ENCODE assay signal across 1 cellular context in genomic region chr17:74123866-74124265, GRCh38.
TF ChIP-seq lines count a peak whose summit lies in the region.

No MANE protein-coding gene starts in this region.

TF ChIP-seq in H1, 55 proteins besides CTCF, POLR2A, EP300 and RAD21 (continued from another document):
- TF ChIP-seq TBP (IDR thresholded peaks at IDR 0.05; ENCODE audit: low read depth, low read length) (no peak), RFX5 (IDR thresholded peaks at IDR 0.05; ENCODE audit: borderline replicate concordance, low read depth, low read length) (no peak), POU5F1 (IDR thresholded peaks at IDR 0.05; ENCODE audit: low read depth, low read length) (no peak), PHF8 (conservative IDR thresholded peaks at IDR 0.05; ENCODE audit: low read depth, low read length) (no peak), SUZ12 (IDR thresholded peaks at IDR 0.05; ENCODE audit: low read length) (no peak), BRCA1 (IDR thresholded peaks at IDR 0.05; ENCODE audit: low read depth, low read length) (no peak), CBX8 (IDR thresholded peaks at IDR 0.05; ENCODE audit: borderline replicate concordance, low read depth, low read length) (no peak), GABPA (IDR thresholded peaks at IDR 0.05; ENCODE audit: borderline replicate concordance, insufficient read depth, low read length) (no peak), POLR2AphosphoS5 (IDR thresholded peaks at IDR 0.05; ENCODE audit: low read depth, low read length) (no peak), USF2 (IDR thresholded peaks at IDR 0.05; ENCODE audit: low read length) (no peak), CEBPB (IDR thresholded peaks at IDR 0.05; ENCODE audit: low read depth, low read length) (no peak)
